ENCODE assay signal across 19 cellular contexts in genomic region chr13:27794921-27795717, GRCh38. TPM values are rescaled to one million over a fixed set of nuclear protein-coding genes. Genes with fewer than 3 reads are reported as not detected.
"Had no signal": no experiment of that assay in that cellular context is flagged by ENCODE, and none has a peak within 500 bp of the region (broad histone marks: within the 10 kb centered on the region; RNA-seq: fewer than 3 reads in every experiment).

No MANE protein-coding gene starts in this region.

- H3K9me3 ChIP-seq: body of pancreas, esophagus muscularis mucosa, ovary, thoracic aorta, upper lobe of right lung had no signal

- H3K36me3 ChIP-seq: esophagus muscularis mucosa, ovary, thoracic aorta, upper lobe of right lung had no signal

- H3K4me3 ChIP-seq: body of pancreas, esophagus muscularis mucosa, hepatocyte, ovary, thoracic aorta, upper lobe of right lung had no signal

- H3K36me3 Mint-ChIP-seq: activated naive CD8-positive, alpha-beta T cell had no signal

- H3K9me3 Mint-ChIP-seq: activated B cell treated with CpG ODN at 0.5 μM for 24 hours; activated CD8-positive, alpha-beta T cell treated with anti-CD3 and anti-CD28 coated beads for 36 hours; activated T-cell treated with anti-CD3 and anti-CD28 coated beads, Interleukin-2, amount 50 U/mL, for 4 hours had no signal

- ATAC-seq: activated CD8-positive, alpha-beta T cell treated with anti-CD3 and anti-CD28 coated beads for 36 hours; activated T-cell treated with anti-CD3 and anti-CD28 coated beads, Interleukin-2, amount 50 U/mL, for 4 hours; body of pancreas; upper lobe of right lung had no signal

- H3K27ac Mint-ChIP-seq: activated CD8-positive, alpha-beta T cell treated with anti-CD3 and anti-CD28 coated beads for 36 hours; activated naive CD8-positive, alpha-beta T cell; nephron progenitor cell had no signal

- H3K4me2 ChIP-seq: hepatocyte had no signal

- H3K79me2 ChIP-seq: hepatocyte had no signal

- H2AFZ ChIP-seq: hepatocyte had no signal

- H3K27ac ChIP-seq: body of pancreas, esophagus muscularis mucosa, hepatocyte, ovary, thoracic aorta, upper lobe of right lung had no signal

- H3K4me3 Mint-ChIP-seq: activated B cell treated with CpG ODN at 0.5 μM for 24 hours; activated CD8-positive, alpha-beta T cell treated with anti-CD3 and anti-CD28 coated beads for 36 hours; activated T-cell treated with anti-CD3 and anti-CD28 coated beads, Interleukin-2, amount 50 U/mL, for 4 hours; nephron progenitor cell had no signal

- DNase-seq: activated B cell treated with CpG ODN at 0.5 μM for 24 hours; activated CD4-positive, alpha-beta T cell treated with anti-CD3 and anti-CD28 coated beads for 48 hours; activated CD8-positive, alpha-beta T cell treated with anti-CD3 and anti-CD28 coated beads for 36 hours; activated gamma-delta T cell; activated T-cell treated with anti-CD3 and anti-CD28 coated beads, Interleukin-2, amount 50 U/mL, for 4 hours; amniotic stem cell; body of pancreas; caudate nucleus; kidney glomerular epithelial cell; nephron progenitor cell; ovary; stimulated activated CD4-positive, alpha-beta T cell treated with anti-CD3 and anti-CD28 coated beads, Interleukin-1b, Interleukin-23, amount 100 ng/mL, for 48 hours; upper lobe of right lung had no signal

RNA-seq across cellular contexts. Expression of gene GSX1, which starts 2.8 kb away (rescaled TPM):
- total RNA-seq: activated B cell treated with CpG ODN at 0.5 μM for 24 hours; activated CD8-positive, alpha-beta T cell treated with anti-CD3 and anti-CD28 coated beads for 36 hours; activated T-cell treated with anti-CD3 and anti-CD28 coated beads, Interleukin-2, amount 50 U/mL, for 4 hours; body of pancreas; esophagus muscularis mucosa; hepatocyte; liver; ovary; T-helper 2 cell treated with Interferon-gamma antibody and Interleukin-4, amounts not matched to agents 100 ng/mL and 5 ng/mL, for 36 hours; thoracic aorta; upper lobe of right lung had no signal
- polyA plus RNA-seq: hepatocyte, liver, ovary had no signal
